Comparison of ENCODE assay signal across 8 cellular contexts in genomic region chr17:83200231-83200699, GRCh38.
DNase-seq lines count a peak whose midpoint lies in the region; ATAC-seq and TF ChIP-seq lines count a peak whose summit lies in the region.

No MANE protein-coding gene starts in this region.

- no peaks in the 10 kb centered on the region for H3K9me3 Mint-ChIP-seq in naive thymus-derived CD8-positive, alpha-beta T cell

- peaks cover 21 to 62% (median 35%) of the 10 kb centered on the region in 4 donors for H3K4me1 Mint-ChIP-seq in naive thymus-derived CD8-positive, alpha-beta T cell

- WGBS in adrenal gland, 4 donors = 57 to 73% (median 64%) methylated on average over 17 to 21 of the region's 21 CpGs
- 70% methylated on average over 21 of the region's 21 CpGs for WGBS in urinary bladder

- TF ChIP-seq CTCF in RWPE1 (conservative IDR thresholded peaks at IDR 0.05; ENCODE audit: low read depth) (no peak), adrenal gland (IDR thresholded peaks at IDR 0.05) (no peak)

- H3K4me3 ChIP-seq in adrenal gland = no peak overlapping the region
- no peak overlapping the region for H3K4me3 ChIP-seq in urinary bladder (ENCODE audit: low read depth, low read length)

- H3K9me3 ChIP-seq in adrenal gland (replicated peaks in 1 of 3) = no peaks in the 10 kb centered on the region

- H3K27ac Mint-ChIP-seq in naive thymus-derived CD8-positive, alpha-beta T cell = peak overlapping the region; percentile 41 to 96 (median 88)

- intact Hi-C loops in adrenal gland (cut with DNase I) = no loop called here

- no peaks in the 10 kb centered on the region for H3K36me3 Mint-ChIP-seq in naive thymus-derived CD8-positive, alpha-beta T cell

- no peaks in the 10 kb centered on the region for H3K27me3 Mint-ChIP-seq in naive thymus-derived CD8-positive, alpha-beta T cell

- CTCF ChIA-PET in RWPE1 (lab: Yijun Ruan, JAX) = no interaction called here

- H3K27ac ChIP-seq in RWPE1 = peak overlapping the region; percentile 43
- peak overlapping the region; percentile 59 to 95 (median 82) for H3K27ac ChIP-seq in adrenal gland
- peak overlapping the region; percentile 3 for H3K27ac ChIP-seq in urinary bladder (ENCODE audit: low read depth)

- H3K4me1 ChIP-seq in adrenal gland (replicated peaks in 1 of 2) (peaks cover 0 to 21% of the 10 kb centered on the region in 2 donors), urinary bladder (ENCODE audit: insufficient read depth) (peaks cover 2% of the 10 kb centered on the region)

- DNase-seq in G401 (ENCODE audit: low spot score) (peak; percentile 41), RWPE1 (ENCODE audit: low spot score) (no peak), adrenal gland (peak in 6 of 7 donors; percentile 60 to 77 (median 66)), dermis blood vessel endothelial cell (no peak), superior temporal gyrus (ENCODE audit: extremely low spot score) (no peak)
- DNase-seq in naive thymus-derived CD8-positive, alpha-beta T cell = peak in 7 of 10 donors; percentile 23 to 66 (median 42)

- no peak for TF ChIP-seq POLR2A in adrenal gland (IDR thresholded peaks at IDR 0.05)

- in situ Hi-C loops in G401 (cut with HindIII; ENCODE audit: low sequenced_read_pairs) = no loop called here

- no peaks in the 10 kb centered on the region for H3K27me3 ChIP-seq in adrenal gland

- peak; percentile 55 to 62 for ATAC-seq in naive thymus-derived CD8-positive, alpha-beta T cell
- ATAC-seq in GM21381 (IDR thresholded peaks at IDR 0.05; ENCODE audit: unreplicated experiment) = no peak

- H3K36me3 ChIP-seq in adrenal gland (replicated peaks in 1 of 2) (no peaks in the 10 kb centered on the region), urinary bladder (ENCODE audit: insufficient read depth) (no peaks in the 10 kb centered on the region)

- POLR2A ChIA-PET in RWPE1 (lab: Yijun Ruan, JAX; ENCODE audit: low non-redundant PET) = no interaction called here
- POLR2A ChIA-PET in naive thymus-derived CD8-positive, alpha-beta T cell (lab: Charles Lee) = interaction anchor here (0.6 kb wide), 1 partner anchor 442 kb away, joined by 7 read pairs; no protein-coding TSS in a partner anchor

- H3K4me3 Mint-ChIP-seq in naive thymus-derived CD8-positive, alpha-beta T cell = peak overlapping the region; percentile 77 to 92 (median 87)

Comparison
In these comparisons a context has a peak if more than half of its experiments do, and no peak if none do; other contexts are left out.
1. DNase-seq: peak in G401 (single experiment), adrenal gland (6 of 7) and naive thymus-derived CD8-positive, alpha-beta T cell (7 of 10); none in RWPE1 (single experiment), dermis blood vessel endothelial cell (single experiment) and superior temporal gyrus (single experiment).
2. H3K27ac ChIP-seq: peak in every context shown above with its lines; median percentile 82 in adrenal gland; 43 in RWPE1; 3 in urinary bladder.